Comparison of ENCODE assay signal across 23 cellular contexts in the genomic region with DNA sequence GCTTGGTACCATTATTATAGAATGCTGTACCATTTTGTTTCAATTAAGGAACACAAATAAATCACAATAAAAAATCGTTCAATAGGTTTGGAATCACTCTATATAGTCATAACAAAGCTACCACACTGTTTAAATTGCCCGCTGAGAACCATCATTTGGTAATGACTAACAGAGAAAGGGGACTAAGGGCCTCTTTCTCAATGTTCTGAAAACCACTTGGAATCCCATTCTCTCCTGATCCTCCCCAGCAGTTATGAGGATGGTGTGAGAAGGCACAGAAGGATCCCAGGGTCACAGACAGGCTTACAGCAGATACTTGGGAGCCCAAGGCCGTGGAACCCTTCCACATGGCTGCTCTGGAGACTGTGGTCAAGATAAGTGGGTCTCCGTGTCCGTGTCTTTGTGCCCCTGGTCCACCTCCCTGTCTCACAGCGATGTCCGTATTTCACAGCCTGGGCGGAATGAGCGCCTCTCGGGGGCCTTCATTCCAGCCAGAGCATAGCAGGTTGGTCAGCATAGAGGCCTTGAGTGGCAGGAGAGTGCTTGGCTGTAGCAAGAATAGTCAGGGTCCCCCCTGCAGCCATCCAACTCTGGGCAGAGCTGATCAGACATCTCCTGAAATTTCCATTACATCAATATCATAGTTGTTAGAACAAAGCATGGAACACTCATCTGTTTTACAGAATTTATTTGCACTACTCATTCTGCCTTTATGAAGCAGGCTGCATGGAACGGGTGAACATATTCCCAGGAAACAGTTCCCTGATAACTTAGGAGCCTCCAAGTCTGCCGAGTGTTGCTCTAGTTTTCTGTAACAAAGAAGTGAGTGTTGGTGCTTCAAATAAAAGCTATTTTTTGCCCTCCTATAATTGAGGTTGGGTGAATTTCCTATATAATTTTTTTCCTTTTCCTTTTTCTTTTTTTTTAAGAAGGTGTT.
DNase-seq lines count a peak whose midpoint lies in the region; ATAC-seq and TF ChIP-seq lines count a peak whose summit lies in the region.
"Had no signal": no experiment of that assay in that cellular context is flagged by ENCODE, and none has a peak within 500 bp of the region (broad histone marks: within the 10 kb centered on the region; RNA-seq: fewer than 3 reads in every experiment).

No MANE protein-coding gene starts in this region.

- H4K20me1 ChIP-seq in hepatocyte (ENCODE audit: insufficient read depth, poor library complexity, severe bottlenecking) = no peaks in the 10 kb centered on the region
- H4K20me1 ChIP-seq: BLaER1 had no signal

- no peaks in the 10 kb centered on the region for H3K79me2 ChIP-seq in hepatocyte

- no peaks in the 10 kb centered on the region for H3K36me3 ChIP-seq in hepatocyte (replicated peaks; ENCODE audit: insufficient read depth, low read depth)
- H3K36me3 ChIP-seq: BLaER1, lower lobe of right lung, neural progenitor cell, thyroid gland had no signal

- peak overlapping the region; percentile 20 for H3K27ac Mint-ChIP-seq in chondrocyte (ENCODE audit: unreplicated experiment)
- H3K27ac Mint-ChIP-seq: activated naive CD4-positive, alpha-beta T cell treated with anti-CD3 and anti-CD28 coated beads for 36 hours; activated T-cell treated with anti-CD3 and anti-CD28 coated beads, Interleukin-2, amount 50 U/mL, for 72 hours; neural progenitor cell had no signal

- no peaks in the 10 kb centered on the region for H3K27me3 ChIP-seq in hepatocyte
- H3K27me3 ChIP-seq: BLaER1, neural progenitor cell, thyroid gland had no signal

- intact Hi-C loops in sciatic nerve (cut with DNase I) = no loop called here

- no peaks in the 10 kb centered on the region for H3K9me2 ChIP-seq in hepatocyte (replicated peaks; ENCODE audit: insufficient read depth)

- peak; percentile 9 for DNase-seq in Ammon's horn (ENCODE audit: low spot score)
- no peak for DNase-seq in chondrocyte (ENCODE audit: low spot score)
- no peak for DNase-seq in hepatocyte (ENCODE audit: low spot score)
- DNase-seq in sciatic nerve (ENCODE audit: low spot score) = no peak
- DNase-seq in GM20000 (ENCODE audit: low spot score) = no peak
- no peak for DNase-seq in anterior cingulate cortex (lab: John Stamatoyannopoulos, UW)
- no peak for DNase-seq in RWPE1 (ENCODE audit: low spot score)
- DNase-seq: activated CD4-positive, alpha-beta T cell treated with anti-CD3 and anti-CD28 coated beads, Interleukin-2, amount 50 U/mL, for 4 hours; activated naive CD4-positive, alpha-beta T cell treated with anti-CD3 and anti-CD28 coated beads for 36 hours; activated T-cell treated with anti-CD3 and anti-CD28 coated beads, Interleukin-2, amount 50 U/mL, for 72 hours; Caco-2; caudate nucleus; GF-D8; Karpas-422; lower lobe of right lung; NCI-H146; NCI-H446; NCI-H774; stimulated activated naive CD4-positive, alpha-beta T cell treated with Interleukin-2 at 50 U/mL for 16 hours; thyroid gland had no signal

- no peaks in the 10 kb centered on the region for H3K27me3 Mint-ChIP-seq in chondrocyte (ENCODE audit: low read depth)

- no peak overlapping the region for H2AFZ ChIP-seq in hepatocyte
- H2AFZ ChIP-seq: neural progenitor cell had no signal

- H3K27ac ChIP-seq in hepatocyte (peak overlapping the region; percentile 76), RWPE1 (no peak overlapping the region)
- H3K27ac ChIP-seq: BLaER1, lower lobe of right lung, neural progenitor cell, thyroid gland had no signal

- TF ChIP-seq CTCF in chondrocyte (IDR thresholded peaks at IDR 0.05) (no peak), hepatocyte (IDR thresholded peaks at IDR 0.05; ENCODE audit: poor library complexity) (no peak), GM20000 (IDR thresholded peaks at IDR 0.05; ENCODE audit: extremely low read depth, missing control alignments) (no peak), RWPE1 (conservative IDR thresholded peaks at IDR 0.05; ENCODE audit: low read depth) (no peak)

- H3K4me2 ChIP-seq in hepatocyte = no peak overlapping the region
- H3K4me2 ChIP-seq: BLaER1, neural progenitor cell had no signal

- WGBS in hepatocyte (ENCODE audit: low lambda C conversion rate, missing lambda C conversion rate) = 79% methylated on average over 12 of the region's 12 CpGs

- H3K4me3 Mint-ChIP-seq in chondrocyte (ENCODE audit: unreplicated experiment) = no peak overlapping the region
- H3K4me3 Mint-ChIP-seq: activated naive CD4-positive, alpha-beta T cell treated with anti-CD3 and anti-CD28 coated beads for 36 hours; activated T-cell treated with anti-CD3 and anti-CD28 coated beads, Interleukin-2, amount 50 U/mL, for 72 hours; neural progenitor cell had no signal

- peak; percentile 39 for ATAC-seq in sciatic nerve
- no peak for ATAC-seq in HG03342 (IDR thresholded peaks at IDR 0.05; ENCODE audit: unreplicated experiment)
- ATAC-seq: activated T-cell treated with anti-CD3 and anti-CD28 coated beads, Interleukin-2, amount 50 U/mL, for 72 hours had no signal

- peaks cover 11% of the 10 kb centered on the region for H3K4me1 ChIP-seq in hepatocyte (ENCODE audit: insufficient read depth)
- H3K4me1 ChIP-seq: BLaER1, Caco-2, lower lobe of right lung, thyroid gland had no signal

- H3K9me3 ChIP-seq in hepatocyte (ENCODE audit: low read depth) = no peaks in the 10 kb centered on the region
- H3K9me3 ChIP-seq: BLaER1, Caco-2, lower lobe of right lung, thyroid gland had no signal

- POLR2A ChIA-PET in RWPE1 (lab: Yijun Ruan, JAX; ENCODE audit: low non-redundant PET) = no interaction called here

- no peaks in the 10 kb centered on the region for H3K36me3 Mint-ChIP-seq in chondrocyte (ENCODE audit: low read depth)
- H3K36me3 Mint-ChIP-seq: neural progenitor cell had no signal

- peaks cover 22% of the 10 kb centered on the region for H3K4me1 Mint-ChIP-seq in chondrocyte (ENCODE audit: low read depth)

- H3K4me3 ChIP-seq in hepatocyte = no peak overlapping the region
- H3K4me3 ChIP-seq: BLaER1, lower lobe of right lung, neural progenitor cell, thyroid gland had no signal

- H3K9me3 Mint-ChIP-seq in chondrocyte (ENCODE audit: low read depth) = no peaks in the 10 kb centered on the region
- H3K9me3 Mint-ChIP-seq: neural progenitor cell had no signal

- CTCF ChIA-PET in RWPE1 (lab: Yijun Ruan, JAX) = interaction anchor here (0.6 kb wide), 1 partner anchor 621 kb away, joined by 3 read pairs; no protein-coding TSS in a partner anchor
